ENCODE assay signal across 26 cellular contexts in the genomic region with DNA sequence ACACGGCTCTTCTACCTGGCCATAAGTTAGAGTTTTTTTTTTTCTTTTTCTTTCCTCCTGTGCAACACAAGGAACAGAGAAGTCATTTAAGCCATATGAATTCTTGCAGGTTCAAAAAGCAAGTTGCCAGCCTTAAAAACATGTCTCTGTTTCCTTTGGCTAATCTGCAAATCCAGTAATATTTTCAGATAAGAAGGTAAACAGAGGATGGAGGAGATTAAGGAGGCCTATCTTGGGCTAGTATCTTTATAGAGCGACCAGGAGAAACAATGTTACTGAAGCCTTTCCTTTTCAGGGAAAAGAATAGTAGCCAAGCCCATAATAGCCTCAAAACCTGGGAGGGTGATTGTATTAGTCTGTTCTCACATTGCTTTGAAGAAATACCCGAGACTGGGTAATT.
"Had no signal": no experiment of that assay in that cellular context is flagged by ENCODE, and none has a peak within 500 bp of the region (broad histone marks: within the 10 kb centered on the region; RNA-seq: fewer than 3 reads in every experiment).

No MANE protein-coding gene starts in this region.

- H3K4me3 ChIP-seq: cardiac muscle cell, esophagus muscularis mucosa, mucosa of descending colon, spleen, testis, uterus had no signal

- H3K27me3 Mint-ChIP-seq: brain, type B pancreatic cell had no signal

- H3K9me3 Mint-ChIP-seq: activated T-cell treated with anti-CD3 and anti-CD28 coated beads, Interleukin-2, amount 50 U/mL, for 72 hours; natural killer cell treated with Interleukin-12 subunit alpha and Interleukin-12 subunit beta and Interleukin-15 and Interleukin-18, amount 100 ng/mL, for 72 hours; T-helper 2 cell treated with Interferon-gamma antibody and Interleukin-4, amounts not matched to agents 5 μg/mL and 100 μg/mL, for 36 hours had no signal

- H3K4me3 Mint-ChIP-seq: activated T-cell treated with anti-CD3 and anti-CD28 coated beads, Interleukin-2, amount 50 U/mL, for 72 hours; brain; natural killer cell treated with Interleukin-12 subunit alpha and Interleukin-12 subunit beta and Interleukin-15 and Interleukin-18, amount 100 ng/mL, for 72 hours; T-helper 2 cell treated with Interferon-gamma antibody and Interleukin-4, amounts not matched to agents 5 μg/mL and 100 μg/mL, for 36 hours; type B pancreatic cell had no signal

- H3K27me3 ChIP-seq: cardiac muscle cell, esophagus muscularis mucosa, spleen, testis, uterus had no signal

- H3K27ac ChIP-seq: cardiac muscle cell, esophagus muscularis mucosa, testis had no signal

- ATAC-seq: activated naive CD4-positive, alpha-beta T cell treated with anti-CD3 and anti-CD28 coated beads, Interleukin-2, amount 50 U/mL, for 72 hours; activated T-cell treated with anti-CD3 and anti-CD28 coated beads, Interleukin-2, amount 50 U/mL, for 72 hours; left cardiac atrium; mucosa of descending colon; natural killer cell treated with Interleukin-12 subunit alpha and Interleukin-12 subunit beta and Interleukin-15 and Interleukin-18, amount 100 ng/mL, for 72 hours had no signal

- H3K36me3 ChIP-seq: cardiac muscle cell, esophagus muscularis mucosa, spleen, uterus had no signal

- H3K27ac Mint-ChIP-seq: activated naive CD4-positive, alpha-beta T cell treated with anti-CD3 and anti-CD28 coated beads, Interleukin-2, amount 50 U/mL, for 72 hours; activated T-cell treated with anti-CD3 and anti-CD28 coated beads, Interleukin-2, amount 50 U/mL, for 72 hours; natural killer cell treated with Interleukin-12 subunit alpha and Interleukin-12 subunit beta and Interleukin-15 and Interleukin-18, amount 100 ng/mL, for 72 hours; T-helper 2 cell treated with Interferon-gamma antibody and Interleukin-4, amounts not matched to agents 5 μg/mL and 100 μg/mL, for 36 hours; type B pancreatic cell had no signal

- H3K36me3 Mint-ChIP-seq: activated naive CD4-positive, alpha-beta T cell treated with anti-CD3 and anti-CD28 coated beads, Interleukin-2, amount 50 U/mL, for 72 hours; natural killer cell treated with Interleukin-12 subunit alpha and Interleukin-12 subunit beta and Interleukin-15 and Interleukin-18, amount 100 ng/mL, for 72 hours had no signal

- H3K9me3 ChIP-seq: mucosa of descending colon, spleen, testis, uterus had no signal

- DNase-seq: activated CD4-positive, alpha-beta T cell treated with anti-CD3 and anti-CD28 coated beads for 4 hours; activated CD4-positive, alpha-beta T cell treated with anti-CD3 and anti-CD28 coated beads, Interleukin-2, amount 50 U/mL, for 4 hours; activated naive CD4-positive, alpha-beta T cell; activated T-cell treated with anti-CD3 and anti-CD28 coated beads for 4 hours; activated T-cell treated with anti-CD3 and anti-CD28 coated beads, Interleukin-2, amount 50 U/mL, for 72 hours; cerebellar nuclear complex; cortex of kidney; foreskin melanocyte; islet precursor cell; left cardiac atrium; mesenchymal stem cell; mucosa of descending colon; posterior cingulate gyrus; right cardiac atrium; spleen; stimulated activated naive CD4-positive, alpha-beta T cell treated with Interleukin-2 at 50 U/mL for 16 hours; T-helper 1 cell; testis; uterus had no signal
